ENCODE assay signal across 12 cellular contexts in the genomic region with DNA sequence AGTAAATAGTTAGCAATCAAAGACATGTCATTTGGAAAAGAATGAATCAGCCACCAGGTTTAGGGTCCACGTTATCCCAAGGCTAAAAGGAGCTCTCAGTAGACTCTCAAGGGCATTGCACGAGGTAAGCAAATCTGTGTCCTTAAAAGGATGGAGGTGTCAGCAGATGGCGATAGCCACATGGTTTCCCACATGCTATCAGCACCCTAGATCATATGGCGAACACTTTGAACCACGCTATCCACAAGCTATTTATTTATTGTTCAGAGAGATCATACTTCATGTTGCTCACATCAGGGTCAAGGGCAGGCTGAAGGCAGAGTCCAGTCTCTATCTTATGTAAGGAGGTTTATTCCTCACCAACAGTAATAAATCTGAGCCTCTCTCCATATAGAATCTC. TPM values are rescaled to one million over a fixed set of nuclear protein-coding genes. Genes with fewer than 3 reads are reported as not detected.
DNase-seq lines count a peak whose midpoint lies in the region; ATAC-seq and TF ChIP-seq lines count a peak whose summit lies in the region.
"Had no signal": no experiment of that assay in that cellular context is flagged by ENCODE, and none has a peak within 500 bp of the region (broad histone marks: within the 10 kb centered on the region; RNA-seq: fewer than 3 reads in every experiment).

No MANE protein-coding gene starts in this region.

- BruUV-seq in Panc1 (replicated peaks; lab: Mats Ljungman, UMichigan): no TSS peak

- CTCF ChIA-PET in Panc1 (lab: Charles Lee): interaction anchor here (0.6 kb wide), 1 partner anchor 34 kb away, joined by 4 read pairs; no protein-coding TSS in a partner anchor

- H3K4me3 ChIP-seq in Panc1 (ENCODE audit: low read depth in 2 of 2, low read length in 2 of 2): no peak overlapping the region
- no peak overlapping the region for H3K4me3 ChIP-seq in fibroblast of the aortic adventitia (ENCODE audit: low read depth, low read length)
- H3K4me3 ChIP-seq in esophagus squamous epithelium: no peak overlapping the region
- H3K4me3 ChIP-seq: esophagus muscularis mucosa had no signal

- TF ChIP-seq POLR2A in esophagus squamous epithelium (IDR thresholded peaks at IDR 0.05): no peak

- H3K36me3 ChIP-seq in Panc1 (ENCODE audit: control insufficient read depth, insufficient read depth, low read length) (no peaks in the 10 kb centered on the region), esophagus squamous epithelium (no peaks in the 10 kb centered on the region)
- H3K36me3 ChIP-seq: esophagus muscularis mucosa had no signal

- H3K27me3 ChIP-seq in Panc1 (ENCODE audit: control insufficient read depth, insufficient read depth, low read length) (no peaks in the 10 kb centered on the region), esophagus squamous epithelium (no peaks in the 10 kb centered on the region)
- H3K27me3 ChIP-seq: esophagus muscularis mucosa had no signal

- intact Hi-C loops in Panc1 (cut with micrococcal nuclease; ENCODE audit: unreplicated experiment): no loop called here
- intact Hi-C loops in esophagus squamous epithelium (cut with DNase I): no loop called here
- intact Hi-C loops in left ventricle myocardium superior (cut with micrococcal nuclease): no loop called here

- peak; percentile 40 for TF ChIP-seq CTCF in Panc1 (IDR thresholded peaks at IDR 0.05)
- no peak for TF ChIP-seq CTCF in fibroblast of the aortic adventitia (IDR thresholded peaks at IDR 0.05; ENCODE audit: insufficient read depth, low read length)
- TF ChIP-seq CTCF in esophagus squamous epithelium (IDR thresholded peaks at IDR 0.05): no peak

- DNase-seq in AG08395 (ENCODE audit: low spot score) (peak; percentile 24), HCEC 1CT (peak; percentile 63), Panc1 (ENCODE audit: low read depth, low spot score) (no peak), fibroblast of the aortic adventitia (ENCODE audit: low read depth) (peak; percentile 35), esophagus squamous epithelium (lab: John Stamatoyannopoulos, UW) (no peak), left ventricle myocardium superior (no peak), amniotic stem cell (lab: John Stamatoyannopoulos, UW) (no peak)
- DNase-seq: activated CD4-positive, alpha-beta T cell treated with anti-CD3 and anti-CD28 coated beads for 4 hours; CD4-positive, CD25-positive, alpha-beta regulatory T cell had no signal

- H3K4me1 ChIP-seq in Panc1 (ENCODE audit: control insufficient read depth, insufficient read depth, low read length) (no peaks in the 10 kb centered on the region), esophagus squamous epithelium (no peaks in the 10 kb centered on the region)

- WGBS in esophagus squamous epithelium, 2 donors: 44 to 47% methylated on average over 5 of the region's 5 CpGs

- in situ Hi-C loops in Panc1 (cut with HindIII; ENCODE audit: low pct_unique_long_range_greater_than_20kb, low sequenced_read_pairs): no loop called here

- H3K27ac ChIP-seq in Panc1 (ENCODE audit: low read length) (no peak overlapping the region), esophagus squamous epithelium (no peak overlapping the region)
- H3K27ac ChIP-seq: esophagus muscularis mucosa had no signal

- ATAC-seq in Panc1 (peak; percentile 63; the same call in 1 of the 2 replicates), GM18520 (IDR thresholded peaks at IDR 0.05; ENCODE audit: unreplicated experiment) (no peak), left ventricle myocardium superior (no peak)

- POLR2A ChIA-PET in Panc1 (lab: Charles Lee): no interaction called here

- H3K9me3 ChIP-seq in Panc1 (ENCODE audit: control insufficient read depth, insufficient read depth, low read depth, low read length) (no peaks in the 10 kb centered on the region), esophagus squamous epithelium (no peaks in the 10 kb centered on the region)
- H3K9me3 ChIP-seq: esophagus muscularis mucosa had no signal

RNA-seq across cellular contexts. Expression of a gene that starts 43.7 kb away (rescaled TPM):
- total RNA-seq in Panc1 (2021; ENCODE audit: unreplicated experiment) (0.36 TPM), fibroblast of the aortic adventitia (ENCODE audit: low replicate concordance) (7.4 and 103 TPM in 2 replicates), esophagus squamous epithelium (1 to 10 TPM; 1.5 to 5.0 (median 4.2) TPM), left ventricle myocardium superior (2.6 TPM)
- polyA plus RNA-seq in Panc1 (2012; ENCODE audit: insufficient read length): 0.55 TPM
- total RNA-seq: CD4-positive, CD25-positive, alpha-beta regulatory T cell had no signal
- polyA plus RNA-seq: CD4-positive, CD25-positive, alpha-beta regulatory T cell; IgD-negative memory B cell had no signal

Comparison
In these comparisons a context has a peak if more than half of its experiments do, and no peak if none do; other contexts are left out.
1. DNase-seq: peak in AG08395 (single experiment), HCEC 1CT (single experiment) and fibroblast of the aortic adventitia (single experiment); none in Panc1 (single experiment), esophagus squamous epithelium (single experiment), left ventricle myocardium superior (single experiment) and amniotic stem cell (single experiment).